ENCODE assay signal across 21 cellular contexts in the genomic region with DNA sequence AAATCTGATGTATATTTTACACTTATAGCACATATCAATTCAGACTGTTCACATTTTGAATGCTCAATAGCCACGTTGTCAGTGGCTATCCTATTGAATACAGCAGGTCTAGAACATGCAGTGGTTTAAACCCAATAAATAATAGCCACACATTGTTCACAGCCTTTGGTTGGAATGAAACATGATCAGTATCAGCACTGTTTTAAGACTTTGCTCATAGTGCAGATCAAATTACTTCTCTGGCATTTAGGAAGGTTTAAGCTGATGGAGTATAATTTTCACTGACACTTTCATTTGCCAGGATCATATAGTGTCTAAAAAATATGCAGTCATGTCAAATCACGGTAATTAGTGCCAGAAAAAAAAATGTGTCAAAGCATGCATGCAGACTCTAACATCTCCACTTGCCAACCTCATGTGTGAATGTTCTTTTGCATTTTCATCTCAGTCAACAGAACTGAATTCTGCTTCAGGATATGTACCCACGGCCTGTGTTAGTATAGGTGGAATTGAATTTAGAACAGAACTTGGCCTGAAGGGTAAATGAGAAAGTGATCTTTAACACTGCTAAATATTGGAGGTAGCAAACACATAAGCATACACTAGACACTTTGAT.
"Had no signal": no experiment of that assay in that cellular context is flagged by ENCODE, and none has a peak within 500 bp of the region (broad histone marks: within the 10 kb centered on the region; RNA-seq: fewer than 3 reads in every experiment).

No MANE protein-coding gene starts in this region.

- H3K4me3 ChIP-seq: coronary artery, lower lobe of right lung, right atrium auricular region, tibial artery had no signal

- FAIRE-seq: islet of Langerhans, urothelium cell line had no signal

- H3K4me1 ChIP-seq: foreskin keratinocyte, lower lobe of right lung, right atrium auricular region had no signal

- ATAC-seq: activated CD8-positive, alpha-beta T cell treated with anti-CD3 and anti-CD28 coated beads for 36 hours; foreskin keratinocyte; left colon; lower lobe of right lung; natural killer cell treated with Interleukin-12 subunit alpha and Interleukin-12 subunit beta and Interleukin-15 and Interleukin-18, amount 100 ng/mL, for 72 hours; stimulated activated naive CD8-positive, alpha-beta T cell treated with anti-CD3 and anti-CD28 coated beads, Interleukin-15, Interleukin-2, amounts not matched to agents 100 U/mL and 50 U/mL, for 24 hours had no signal

- H3K27ac ChIP-seq: coronary artery, foreskin keratinocyte, lower lobe of right lung, right atrium auricular region, tibial artery had no signal

- DNase-seq: activated B cell treated with CpG ODN at 0.5 μM for 24 hours; activated CD4-positive, alpha-beta T cell treated with anti-CD3 and anti-CD28 coated beads for 48 hours; activated CD8-positive, alpha-beta T cell treated with anti-CD3 and anti-CD28 coated beads for 36 hours; activated naive CD4-positive, alpha-beta T cell treated with anti-CD3 and anti-CD28 coated beads for 36 hours; activated T-cell treated with anti-CD3 and anti-CD28 coated beads, Interleukin-2, amount 50 U/mL, for 24 hours; anterior cingulate cortex; foreskin keratinocyte; glutamatergic neuron; hippocampal formation; left colon; lower lobe of right lung; occipital lobe; stimulated activated CD4-positive, alpha-beta T cell treated with anti-CD3 and anti-CD28 coated beads, Interleukin-2, amount 100 ng/mL, for 24 hours; stimulated activated naive CD8-positive, alpha-beta T cell treated with anti-CD3 and anti-CD28 coated beads, Interleukin-15, Interleukin-2, amounts not matched to agents 100 U/mL and 50 U/mL, for 24 hours; substantia nigra; tibial artery had no signal
